In genomic region chr16:31354394-31355291, GRCh38 we compare ENCODE assay signal across 9 cellular contexts. TPM values are rescaled to one million over a fixed set of nuclear protein-coding genes. Genes with fewer than 3 reads are reported as not detected.
DNase-seq lines count a peak whose midpoint lies in the region; ATAC-seq and FAIRE-seq lines count a peak whose summit lies in the region.
"Had no signal": no experiment of that assay in that cellular context is flagged by ENCODE, and none has a peak within 500 bp of the region (broad histone marks: within the 10 kb centered on the region; RNA-seq: fewer than 3 reads in every experiment).

TSS of gene ITGAX (plus strand) at chr16:31355176. CDS start at chr16:31355255, 79 bp downstream.

- peak within 1 kb of the TSS; percentile 36 for H3K27ac ChIP-seq in muscle layer of duodenum (ENCODE audit: low read length)
- H3K27ac ChIP-seq: 22Rv1 had no signal

- no peaks in the 10 kb centered on the region for H3K36me3 ChIP-seq in muscle layer of duodenum (ENCODE audit: control insufficient read depth in 1 of 2, insufficient read depth in 2 of 2, low read length in 2 of 2)

- peak; percentile 20 for FAIRE-seq in urothelium cell line (lab: Jason Lieb, UNC)

- H3K27ac Mint-ChIP-seq in T-helper 17 cell: peak within 1 kb of the TSS; percentile 86

- no peaks in the 10 kb centered on the region for H3K9me3 ChIP-seq in T-helper 17 cell (ENCODE audit: control insufficient read depth, low read length, poor library complexity, severe bottlenecking)
- no peaks in the 10 kb centered on the region for H3K9me3 ChIP-seq in muscle layer of duodenum (ENCODE audit: control insufficient read depth in 1 of 2, low read length in 2 of 2)

- H3K4me1 Mint-ChIP-seq in T-helper 17 cell: peaks cover 25% of the 10 kb centered on the region

- H3K36me3 Mint-ChIP-seq in T-helper 17 cell (ENCODE audit: low read depth): peaks cover 8% of the 10 kb centered on the region

- DNase-seq in DMS 273 (lab: John Stamatoyannopoulos, UW; ENCODE audit: unreplicated experiment) (peak; percentile 27), DMS 273 treated with DMSO at 0.1 percent for 48 hours (lab: John Stamatoyannopoulos, UW) (no peak), T-helper 17 cell (no peak), dermis blood vessel endothelial cell (peak; percentile 61), urothelium cell line (ENCODE audit: low spot score) (peak; percentile 79), NCI-H1417 treated with DMSO at 0.1 percent for 48 hours (lab: John Stamatoyannopoulos, UW) (no peak)

- peak within 1 kb of the TSS; percentile 28 to 48 for H3K4me3 ChIP-seq in muscle layer of duodenum (ENCODE audit: low read depth in 1 of 2, low read length in 2 of 2)

- no peaks in the 10 kb centered on the region for H3K27me3 ChIP-seq in muscle layer of duodenum (ENCODE audit: low read depth, low read length)

- H3K4me1 ChIP-seq in muscle layer of duodenum (ENCODE audit: control insufficient read depth in 1 of 2, insufficient read depth in 2 of 2, low read length in 2 of 2): no peaks in the 10 kb centered on the region

- H3K4me3 Mint-ChIP-seq in T-helper 17 cell: peak within 1 kb of the TSS; percentile 76

- H3K27me3 Mint-ChIP-seq in T-helper 17 cell: peaks cover 13% of the 10 kb centered on the region

- peak; percentile 57 for ATAC-seq in HG03175 (IDR thresholded peaks at IDR 0.05; ENCODE audit: unreplicated experiment)
- peak; percentile 78 for ATAC-seq in T-helper 17 cell

RNA-seq across cellular contexts. Expression of gene ITGAX, which starts in this region (rescaled TPM):
- 10 to 100 TPM in 1 of 2 donors, 1 to 10 TPM in 1; 4.6 to 16.0 TPM for total RNA-seq in T-helper 17 cell
- total RNA-seq in dermis blood vessel endothelial cell: 0.14 and 0.34 TPM in 2 replicates

Comparison
In these comparisons a context has a peak if more than half of its experiments do, and no peak if none do; other contexts are left out.
1. DNase-seq: peak in DMS 273 (single experiment) and urothelium cell line (single experiment); none in DMS 273 treated with DMSO at 0.1 percent for 48 hours (single experiment), T-helper 17 cell (0 of 3) and NCI-H1417 treated with DMSO at 0.1 percent for 48 hours (single experiment).
2. Peak in DNase-seq in dermis blood vessel endothelial cell; RNA of the gene not detected or under 1 TPM.